Comparison of ENCODE assay signal across 8 cellular contexts in genomic region chr1:184972281-184973055, GRCh38. TPM values are rescaled to one million over a fixed set of nuclear protein-coding genes. Genes with fewer than 3 reads are reported as not detected.
DNase-seq lines count a peak whose midpoint lies in the region; ATAC-seq and TF ChIP-seq lines count a peak whose summit lies in the region.

No MANE protein-coding gene starts in this region.

- H3K27ac ChIP-seq in caudate nucleus (ENCODE audit: low read depth, low read length): no peak overlapping the region

- DNase-seq in RPMI7951 (ENCODE audit: low read depth) (peak; percentile 38), retinal pigment epithelial cell (ENCODE audit: low read depth) (no peak), RPMI8226 (no peak), caudate nucleus (lab: John Stamatoyannopoulos, UW) (no peak)
- no peak for DNase-seq in activated CD8-positive, alpha-beta memory T cell treated with anti-CD3 and anti-CD28 coated beads for 24 hours

- no peaks in the 10 kb centered on the region for H3K9me3 ChIP-seq in ES-I3 (ENCODE audit: control insufficient read depth, insufficient read depth, low read length)

- H3K36me3 ChIP-seq in ES-I3 (ENCODE audit: insufficient read depth, low read length): no peaks in the 10 kb centered on the region; the same call in 1 of the 2 replicates

- TF ChIP-seq CTCF in retinal pigment epithelial cell (conservative IDR thresholded peaks at IDR 0.05; ENCODE audit: low read depth, low read length): no peak

- peak overlapping the region; percentile 72 for H3K9ac ChIP-seq in ES-I3 (ENCODE audit: low read depth, low read length)

- H3K4me1 ChIP-seq in ES-I3 (ENCODE audit: insufficient read depth, low read length): peaks cover 14% of the 10 kb centered on the region

- H3K4me3 ChIP-seq in retinal pigment epithelial cell (ENCODE audit: low read length): peak overlapping the region; percentile 83

- ATAC-seq in esophagus mucosa: peak; percentile 34
- no peak for ATAC-seq in HG03460 (IDR thresholded peaks at IDR 0.05; ENCODE audit: unreplicated experiment)

RNA-seq across cellular contexts. Expression of gene NIBAN1, which starts 1.8 kb away (rescaled TPM):
- total RNA-seq in RPMI7951 (2014; rRNA removed; shearing (Covaris generic)): 9.7 and 9.9 TPM in 2 replicates
- total RNA-seq in esophagus mucosa: 27.5 TPM
